25 cellular contexts compared by ENCODE assay signal in the genomic region with DNA sequence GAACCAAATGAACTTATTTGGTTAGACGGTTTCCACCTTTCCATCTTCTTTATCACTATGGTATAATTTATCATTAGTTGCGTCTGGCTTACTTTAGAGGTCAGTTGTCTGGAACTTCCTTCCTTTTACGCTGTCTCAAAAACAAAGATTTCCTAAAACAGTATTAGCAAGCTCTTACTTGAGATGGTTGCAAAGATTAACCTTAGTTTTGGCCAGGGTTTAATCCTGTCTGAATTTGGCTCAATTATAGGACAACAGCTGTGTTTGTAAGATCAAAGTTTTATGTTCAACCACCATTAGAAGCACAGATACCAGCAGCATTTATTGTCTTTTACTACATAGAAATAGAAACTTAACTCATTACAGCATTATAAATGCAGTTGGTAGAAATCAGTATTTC.
"Had no signal": no experiment of that assay in that cellular context is flagged by ENCODE, and none has a peak within 500 bp of the region (broad histone marks: within the 10 kb centered on the region; RNA-seq: fewer than 3 reads in every experiment).

No MANE protein-coding gene starts in this region.

- H3K4me3 ChIP-seq: cardiac muscle cell, MG63 had no signal

- FAIRE-seq: RCC 7860 had no signal

- H3K27ac ChIP-seq: brain microvascular endothelial cell, cardiac muscle cell, VCaP had no signal

- DNase-seq: activated CD4-positive, alpha-beta memory T cell treated with anti-CD3 and anti-CD28 coated beads for 36 hours; activated CD4-positive, alpha-beta T cell treated with anti-CD3 and anti-CD28 coated beads, Interleukin-2, amount 10 ng/mL, durations not matched to agents 7 days and 5 days; activated CD4-positive, CD25-positive, alpha-beta regulatory T cell; activated gamma-delta T cell treated with Interleukin-2 at 50 U/mL for 16 hours; activated naive CD4-positive, alpha-beta T cell treated with anti-CD3 and anti-CD28 coated beads, Interleukin-2, amount 10 ng/mL, durations not matched to agents 7 days and 5 days; activated naive CD8-positive, alpha-beta T cell treated with anti-CD3 and anti-CD28 coated beads for 36 hours; activated T-cell treated with anti-CD3 and anti-CD28 coated beads, Interleukin-2, amount 50 U/mL, for 72 hours; brain microvascular endothelial cell; MG63; MV-4-11; NCI-H1092 treated with DMSO at 0.1 percent for 48 hours; NCI-H1417 treated with DMSO at 0.1 percent for 48 hours; NCI-H1694; NCI-H2029; NCI-H2107; NCI-H2171 treated with DMSO at 0.1 percent for 48 hours; NCI-H226; NCI-H526; PC-3; SHP77 treated with DMSO at 0.1 percent for 48 hours had no signal

- H3K27me3 ChIP-seq: brain microvascular endothelial cell, cardiac muscle cell, MG63 had no signal

- H3K9me3 Mint-ChIP-seq: activated CD4-positive, alpha-beta memory T cell treated with anti-CD3 and anti-CD28 coated beads for 36 hours; activated CD4-positive, alpha-beta T cell treated with anti-CD3 and anti-CD28 coated beads, Interleukin-2, amount 10 ng/mL, durations not matched to agents 7 days and 5 days; activated naive CD4-positive, alpha-beta T cell treated with anti-CD3 and anti-CD28 coated beads, Interleukin-2, amount 10 ng/mL, durations not matched to agents 7 days and 5 days; activated naive CD8-positive, alpha-beta T cell treated with anti-CD3 and anti-CD28 coated beads for 36 hours; activated T-cell treated with anti-CD3 and anti-CD28 coated beads, Interleukin-2, amount 50 U/mL, for 72 hours; activated T-helper 2 cell treated with anti-CD3 and anti-CD28 coated beads, Interferon-gamma antibody, Interleukin-2, Interleukin-4, amounts not matched to agents 10 μg/mL and 5 μg/mL and 100 μg/mL, durations not matched to agents 14 hours and 24 hours and 36 hours; T-helper 1 cell treated with Interleukin-12 subunit alpha and Interleukin-12 subunit beta and Interleukin-4 antibody, amounts not matched to agents 30 μg/mL and 1 μg/mL, for 36 hours had no signal

- H3K4me3 Mint-ChIP-seq: activated CD4-positive, alpha-beta memory T cell treated with anti-CD3 and anti-CD28 coated beads for 36 hours; activated CD4-positive, alpha-beta T cell treated with anti-CD3 and anti-CD28 coated beads, Interleukin-2, amount 10 ng/mL, durations not matched to agents 7 days and 5 days; activated naive CD4-positive, alpha-beta T cell treated with anti-CD3 and anti-CD28 coated beads, Interleukin-2, amount 10 ng/mL, durations not matched to agents 7 days and 5 days; activated naive CD8-positive, alpha-beta T cell treated with anti-CD3 and anti-CD28 coated beads for 36 hours; activated T-cell treated with anti-CD3 and anti-CD28 coated beads, Interleukin-2, amount 50 U/mL, for 72 hours; T-helper 1 cell treated with Interleukin-12 subunit alpha and Interleukin-12 subunit beta and Interleukin-4 antibody, amounts not matched to agents 30 μg/mL and 1 μg/mL, for 36 hours had no signal

- ATAC-seq: activated T-cell treated with anti-CD3 and anti-CD28 coated beads, Interleukin-2, amount 50 U/mL, for 72 hours; PC-3 had no signal

- H3K27me3 Mint-ChIP-seq: activated CD4-positive, alpha-beta memory T cell treated with anti-CD3 and anti-CD28 coated beads for 36 hours; activated CD4-positive, alpha-beta T cell treated with anti-CD3 and anti-CD28 coated beads, Interleukin-2, amount 10 ng/mL, durations not matched to agents 7 days and 5 days; activated naive CD8-positive, alpha-beta T cell treated with anti-CD3 and anti-CD28 coated beads for 36 hours had no signal

- H3K4me1 Mint-ChIP-seq: activated naive CD8-positive, alpha-beta T cell treated with anti-CD3 and anti-CD28 coated beads for 36 hours had no signal

- H3K9me3 ChIP-seq: MG63 had no signal

- H3K27ac Mint-ChIP-seq: activated CD4-positive, alpha-beta memory T cell treated with anti-CD3 and anti-CD28 coated beads for 36 hours; activated CD4-positive, alpha-beta T cell treated with anti-CD3 and anti-CD28 coated beads, Interleukin-2, amount 10 ng/mL, durations not matched to agents 7 days and 5 days; activated naive CD4-positive, alpha-beta T cell treated with anti-CD3 and anti-CD28 coated beads, Interleukin-2, amount 10 ng/mL, durations not matched to agents 7 days and 5 days; activated naive CD8-positive, alpha-beta T cell treated with anti-CD3 and anti-CD28 coated beads for 36 hours; activated T-cell treated with anti-CD3 and anti-CD28 coated beads, Interleukin-2, amount 50 U/mL, for 72 hours; activated T-helper 2 cell treated with anti-CD3 and anti-CD28 coated beads, Interferon-gamma antibody, Interleukin-2, Interleukin-4, amounts not matched to agents 10 μg/mL and 5 μg/mL and 100 μg/mL, durations not matched to agents 14 hours and 24 hours and 36 hours; T-helper 1 cell treated with Interleukin-12 subunit alpha and Interleukin-12 subunit beta and Interleukin-4 antibody, amounts not matched to agents 30 μg/mL and 1 μg/mL, for 36 hours had no signal
